In genomic region chr5:72356361-72356760, GRCh38 we compare ENCODE assay signal across 17 cellular contexts.
"Had no signal": no experiment of that assay in that cellular context is flagged by ENCODE, and none has a peak within 500 bp of the region (broad histone marks: within the 10 kb centered on the region; RNA-seq: fewer than 3 reads in every experiment).

No MANE protein-coding gene starts in this region.

- H3K27me3 ChIP-seq: ascending aorta, body of pancreas had no signal

- ATAC-seq: activated CD8-positive, alpha-beta memory T cell treated with anti-CD3 and anti-CD28 coated beads, Interleukin-2, amount 10 ng/mL, durations not matched to agents 7 days and 5 days; activated naive CD4-positive, alpha-beta T cell treated with anti-CD3 and anti-CD28 coated beads, Interleukin-2, amount 50 U/mL, for 72 hours; activated naive CD8-positive, alpha-beta T cell treated with anti-CD3 and anti-CD28 coated beads, Interleukin-2, amount 50 U/mL, for 24 hours; body of pancreas; T-helper 17 cell had no signal

- H3K9me3 ChIP-seq: ascending aorta, body of pancreas had no signal

- DNase-seq: activated B cell treated with CpG ODN at 0.5 μM for 24 hours; activated CD4-positive, alpha-beta T cell treated with anti-CD3 and anti-CD28 coated beads for 1 hour; activated CD4-positive, alpha-beta T cell treated with anti-CD3 and anti-CD28 coated beads, Interleukin-2, amount 10 ng/mL, durations not matched to agents 24 days and 14 days; activated CD4-positive, alpha-beta T cell treated with anti-CD3 and anti-CD28 coated beads, Interleukin-2, amount 50 U/mL, for 48 hours; activated CD8-positive, alpha-beta memory T cell treated with anti-CD3 and anti-CD28 coated beads, Interleukin-2, amount 10 ng/mL, durations not matched to agents 7 days and 5 days; activated effector memory CD4-positive, alpha-beta T cell treated with anti-CD3 and anti-CD28 coated beads, Interleukin-2, amount 50 U/mL, for 16 hours; activated naive CD4-positive, alpha-beta T cell treated with Interleukin-2 at 50 U/mL for 16 hours; activated naive CD8-positive, alpha-beta T cell treated with anti-CD3 and anti-CD28 coated beads, Interleukin-2, amount 50 U/mL, for 24 hours; activated T-cell treated with anti-CD3 and anti-CD28 coated beads, Interleukin-2, amount 50 U/mL, for 24 hours; NCI-H1092; NCI-H2029 treated with DMSO at 0.1 percent for 48 hours; SIG-M5; T-helper 17 cell; T-helper 9 cell had no signal

- H3K27ac ChIP-seq: ascending aorta, body of pancreas had no signal

- H3K4me1 ChIP-seq: ascending aorta, body of pancreas had no signal

- H3K4me3 ChIP-seq: ascending aorta, body of pancreas had no signal
